8 cellular contexts compared by ENCODE assay signal in the genomic region with DNA sequence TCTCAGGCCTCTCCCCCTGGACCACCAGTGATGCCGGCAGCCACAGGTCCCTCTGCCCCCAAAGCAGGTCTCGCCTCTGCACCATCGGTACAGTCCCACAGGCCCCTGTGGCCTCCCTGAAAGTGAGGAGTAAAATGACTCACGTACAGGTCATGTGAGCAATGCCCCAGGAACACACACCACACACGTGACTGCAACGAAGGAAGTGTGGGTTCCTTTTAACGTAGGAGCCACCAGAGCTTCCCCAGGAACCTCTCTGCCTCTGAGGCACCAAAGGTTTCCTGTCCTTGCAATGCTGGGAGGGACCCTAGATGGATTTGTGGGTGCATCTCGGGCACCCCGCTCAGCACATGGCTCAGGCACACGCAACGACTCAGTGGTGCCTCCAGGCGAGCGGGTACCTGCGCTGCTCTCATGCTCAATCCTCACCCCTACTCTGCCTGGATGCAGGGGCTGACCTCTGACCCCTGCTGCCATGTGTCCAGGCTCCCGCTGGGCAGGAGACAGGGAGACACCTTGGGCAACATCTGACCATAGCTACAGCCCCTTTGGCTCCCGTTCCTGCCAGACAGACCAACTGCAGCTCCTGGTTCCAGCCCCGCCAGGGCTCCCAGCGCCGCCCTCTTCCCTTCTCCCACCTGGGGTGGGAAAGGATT.
DNase-seq lines count a peak whose midpoint lies in the region; ATAC-seq lines count a peak whose summit lies in the region.

No MANE protein-coding gene starts in this region.

- no peak for ATAC-seq in GM19397 (IDR thresholded peaks at IDR 0.05; ENCODE audit: unreplicated experiment)
- no peak for ATAC-seq in GM18873 (IDR thresholded peaks at IDR 0.05; ENCODE audit: low FRiP score, unreplicated experiment)

- DNase-seq in HCEC 1CT (peak; percentile 77), NCI-H2171 treated with DMSO at 0.1 percent for 48 hours (lab: John Stamatoyannopoulos, UW) (no peak), globus pallidus (ENCODE audit: low spot score) (no peak)
- DNase-seq in activated CD4-positive, CD25-positive, alpha-beta regulatory T cell treated with anti-CD3 and anti-CD28 coated beads, Interleukin-2, amount 50 U/mL, for 72 hours = peak; percentile 56
- DNase-seq in stimulated activated CD4-positive, alpha-beta T cell treated with anti-CD3 and anti-CD28 coated beads, Interleukin-1b, Interleukin-23, amount 100 ng/mL, for 4 hours (ENCODE audit: low read depth in 2 of 2) = peak; percentile 36 to 49

- H3K27ac ChIP-seq in cingulate gyrus (ENCODE audit: low read depth, low read length) = peak overlapping the region; percentile 50

Comparison
In these comparisons a context has a peak if more than half of its experiments do, and no peak if none do; other contexts are left out.
1. DNase-seq: peak in HCEC 1CT (single experiment), activated CD4-positive, CD25-positive, alpha-beta regulatory T cell treated with anti-CD3 and anti-CD28 coated beads, Interleukin-2, amount 50 U/mL, for 72 hours (single experiment) and stimulated activated CD4-positive, alpha-beta T cell treated with anti-CD3 and anti-CD28 coated beads, Interleukin-1b, Interleukin-23, amount 100 ng/mL, for 4 hours (2 of 2); none in NCI-H2171 treated with DMSO at 0.1 percent for 48 hours (single experiment) and globus pallidus (single experiment).